8 cellular contexts compared by ENCODE assay signal in the genomic region with DNA sequence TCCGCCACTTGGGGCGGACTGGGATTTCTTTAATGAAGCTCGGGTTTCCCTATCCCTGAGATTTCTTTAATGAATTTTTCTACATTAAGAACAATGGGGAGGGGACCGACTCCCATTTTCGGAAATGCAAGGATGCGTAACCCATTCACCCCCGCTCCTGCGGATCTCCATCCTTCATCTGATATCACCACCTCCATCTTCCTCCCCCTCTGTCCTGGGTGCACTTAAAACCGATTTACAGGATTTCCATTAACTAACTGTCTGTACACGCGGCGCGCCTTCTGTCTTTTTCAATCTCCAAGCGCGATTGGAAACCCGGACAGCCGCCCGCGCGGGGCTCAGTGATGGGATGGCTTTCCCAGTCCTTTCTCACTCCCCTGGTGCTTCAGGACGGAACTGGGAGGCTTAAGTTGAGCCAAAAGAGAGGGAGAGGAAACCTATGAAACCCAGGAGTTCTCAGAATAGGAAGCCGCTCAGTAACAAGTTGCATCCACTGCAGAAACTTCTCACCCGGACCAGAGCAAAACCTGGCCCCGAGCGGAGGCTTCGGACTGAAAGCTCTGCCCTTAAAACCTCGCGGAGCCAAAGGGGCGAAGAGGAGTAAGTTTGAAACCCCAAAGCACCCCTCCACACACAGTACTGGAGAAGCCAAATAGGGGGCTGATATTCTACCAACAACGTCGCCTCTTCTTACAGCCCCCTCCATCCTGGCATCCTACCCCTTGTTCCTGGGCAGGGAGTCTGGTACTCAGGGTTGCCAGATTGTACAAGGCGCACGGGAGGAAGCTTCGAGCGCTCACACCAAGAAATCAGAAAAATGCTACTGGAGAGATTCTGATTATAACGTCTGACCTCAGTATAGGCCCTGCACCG. TPM values are rescaled to one million over a fixed set of nuclear protein-coding genes. Genes with fewer than 3 reads are reported as not detected.
A peak's percentile ranks its signal among the peaks of the same experiment; 100 is the strongest.
DNase-seq lines count a peak whose midpoint lies in the region; ATAC-seq, FAIRE-seq and TF ChIP-seq lines count a peak whose summit lies in the region.

No MANE protein-coding gene starts in this region.

- H3K4me1 ChIP-seq in ectodermal cell (ENCODE audit: control insufficient read depth, insufficient read depth, low read length) (peaks cover 26% of the 10 kb centered on the region), muscle layer of duodenum (ENCODE audit: control insufficient read depth in 1 of 2, insufficient read depth in 2 of 2, low read length in 2 of 2) (peaks cover 3 to 33% of the 10 kb centered on the region in 2 donors)

- POLR2A ChIA-PET in AG04449 (lab: Yijun Ruan, JAX): interaction anchor here (0.6 to 2.2 kb wide), 12 partner anchors 33 to 1403 kb away, joined by 3 to 14 read pairs (median 4); no protein-coding TSS in a partner anchor

- H3K27me3 Mint-ChIP-seq in HFFc6 (ENCODE audit: insufficient read depth): peaks cover 19% of the 10 kb centered on the region

- H3K4me1 Mint-ChIP-seq in HFFc6 (ENCODE audit: low read depth): peaks cover 58% of the 10 kb centered on the region

- peak overlapping the region; percentile 100 for H3K4me3 ChIP-seq in AG04449 (ENCODE audit: low read depth, low read length)
- H3K4me3 ChIP-seq in ectodermal cell (ENCODE audit: insufficient read depth, low read depth, low read length): peak overlapping the region; percentile 40
- peak overlapping the region; percentile 76 to 89 for H3K4me3 ChIP-seq in muscle layer of duodenum (ENCODE audit: low read depth in 1 of 2, low read length in 2 of 2)

- H3K36me3 ChIP-seq in ectodermal cell (ENCODE audit: control insufficient read depth, insufficient read depth, low read length) (no peaks in the 10 kb centered on the region), muscle layer of duodenum (ENCODE audit: control insufficient read depth in 1 of 2, insufficient read depth in 2 of 2, low read length in 2 of 2) (no peaks in the 10 kb centered on the region)

- H3K4me3 Mint-ChIP-seq in HFFc6: peak overlapping the region; percentile 100

- H3K9me3 ChIP-seq in ectodermal cell (ENCODE audit: control insufficient read depth, low read length): no peaks in the 10 kb centered on the region
- H3K9me3 ChIP-seq in muscle layer of duodenum (ENCODE audit: control insufficient read depth in 1 of 2, low read length in 2 of 2): no peaks in the 10 kb centered on the region

- no peaks in the 10 kb centered on the region for H3K9me3 Mint-ChIP-seq in HFFc6

- ATAC-seq in GM18861 (IDR thresholded peaks at IDR 0.05; ENCODE audit: unreplicated experiment): no peak

- peaks cover 80% of the 10 kb centered on the region for H3K27me3 ChIP-seq in ectodermal cell (ENCODE audit: control insufficient read depth, insufficient read depth, low read length, poor library complexity, severe bottlenecking)
- H3K27me3 ChIP-seq in muscle layer of duodenum (ENCODE audit: low read depth, low read length): peaks cover 36% of the 10 kb centered on the region

- peak overlapping the region; percentile 98 for H3K27ac Mint-ChIP-seq in HFFc6

- no peak for FAIRE-seq in urothelium cell line (lab: Jason Lieb, UNC)

- H3K36me3 Mint-ChIP-seq in HFFc6 (ENCODE audit: low read depth): peaks cover 31% of the 10 kb centered on the region

- DNase-seq in AG04449 (ENCODE audit: low read depth, low spot score): no peak
- DNase-seq in HFFc6: peak; percentile 26
- no peak for DNase-seq in inferior parietal cortex (ENCODE audit: extremely low spot score)
- DNase-seq in urothelium cell line (ENCODE audit: low spot score): no peak
- DNase-seq in CD1c-positive myeloid dendritic cell (ENCODE audit: extremely low spot score): no peak

- H3K27ac ChIP-seq in ectodermal cell (ENCODE audit: insufficient read depth, low read depth, low read length, poor library complexity, severe bottlenecking): no peak overlapping the region
- H3K27ac ChIP-seq in muscle layer of duodenum (ENCODE audit: low read length): peak overlapping the region; percentile 88

- CTCF ChIA-PET in AG04449 (lab: Yijun Ruan, JAX): interaction anchor here (0.8 to 11.9 kb wide), 13 partner anchors 12 to 1474 kb away, joined by 3 to 328 read pairs (median 33); no protein-coding TSS in a partner anchor

- TF ChIP-seq CTCF in AG04449 (IDR thresholded peaks at IDR 0.05; ENCODE audit: insufficient read depth, low read length, missing control alignments): no peak
- TF ChIP-seq CTCF in HFFc6 (IDR thresholded peaks at IDR 0.05): no peak; the same call in 1 of the 2 replicates

- WGBS in ectodermal cell, 2 experiments: 1% methylated on average over 37 of the region's 37 CpGs

RNA-seq across cellular contexts. Expression of gene COL12A1, which starts 0.7 kb away (rescaled TPM):
- total RNA-seq in HFFc6 (2021; fragmentation: NEBNext Ultra II Directional; extraction: Animal tissue kit (Norgen Biotek cat#: 25700)): 100 to 1,000 TPM; 205 to 304 (median 227) TPM
- polyA plus RNA-seq in ectodermal cell (2013, experiment 1 of 4): 2.5 TPM
- 2.9 TPM for polyA plus RNA-seq in ectodermal cell (2013, experiment 2 of 4)
- polyA plus RNA-seq in ectodermal cell (2013, experiment 3 of 4): 3.1 TPM
- 4.0 TPM for polyA plus RNA-seq in ectodermal cell (2013, experiment 4 of 4)

RNA-seq across cellular contexts. Expression of gene COX7A2, which starts 37.0 kb away (rescaled TPM):
- 100 to 1,000 TPM; 473 to 536 (median 489) TPM for total RNA-seq in HFFc6 (2021; fragmentation: NEBNext Ultra II Directional; extraction: Animal tissue kit (Norgen Biotek cat#: 25700))
- 212 TPM for polyA plus RNA-seq in ectodermal cell (2013, experiment 1 of 4)
- polyA plus RNA-seq in ectodermal cell (2013, experiment 2 of 4): 212 TPM
- polyA plus RNA-seq in ectodermal cell (2013, experiment 3 of 4): 205 TPM
- polyA plus RNA-seq in ectodermal cell (2013, experiment 4 of 4): 217 TPM

Comparison
In these comparisons a context has a peak if more than half of its experiments do, and no peak if none do; other contexts are left out.
1. H3K4me3 ChIP-seq: peak in every context shown above with its lines; median percentile 100 in AG04449; 82 in muscle layer of duodenum; 40 in ectodermal cell.